Comparison of ENCODE assay signal across 1 cellular context in genomic region chr18:79731881-79732720, GRCh38.
TF ChIP-seq lines count a peak whose summit lies in the region.

No MANE protein-coding gene starts in this region.

TF ChIP-seq in HepG2, 621 proteins besides CTCF, POLR2A, EP300 and RAD21:
- peak; percentile 94 for TF ChIP-seq ZNF263 (CRISPR knock-in tag; IDR thresholded peaks at IDR 0.05)
